ENCODE assay signal across 8 cellular contexts in genomic region chr3:129626744-129627349, GRCh38. TPM values are rescaled to one million over a fixed set of nuclear protein-coding genes. Genes with fewer than 3 reads are reported as not detected.
DNase-seq lines count a peak whose midpoint lies in the region; ATAC-seq and TF ChIP-seq lines count a peak whose summit lies in the region.

No MANE protein-coding gene starts in this region.

- intact Hi-C loops in stomach (cut with DNase I; ENCODE audit: low total_unique reads): no loop called here

- H3K4me3 ChIP-seq in BLaER1: peak overlapping the region; percentile 77
- H3K4me3 ChIP-seq in esophagus (ENCODE audit: low read depth in 1 of 2, low read length in 2 of 2): peak overlapping the region; percentile 50 to 60
- H3K4me3 ChIP-seq in muscle layer of colon (ENCODE audit: low read depth in 1 of 2, low read length in 2 of 2): peak overlapping the region; percentile 72 to 87
- H3K4me3 ChIP-seq in stomach: peak overlapping the region; percentile 53 to 67 (median 58)

- ATAC-seq in GM18867 (IDR thresholded peaks at IDR 0.05; ENCODE audit: unreplicated experiment) (peak; percentile 94), HG03060 (IDR thresholded peaks at IDR 0.05; ENCODE audit: low read depth, unreplicated experiment) (peak; percentile 44)

- H3K27ac ChIP-seq in BLaER1 (peak overlapping the region; percentile 85), esophagus (ENCODE audit: low read depth in 2 of 2, low read length in 1 of 2) (peak overlapping the region; percentile 88 to 89), muscle layer of colon (ENCODE audit: low read depth, low read length) (peak overlapping the region; percentile 95), stomach (peak overlapping the region; percentile 93 to 99 (median 97))

- TF ChIP-seq POLR2A in stomach (IDR thresholded peaks at IDR 0.05): peak in 2 of 4 donors; percentile 42 to 77

- H3K4me2 ChIP-seq in BLaER1: peak overlapping the region; percentile 98

- TF ChIP-seq EP300 in stomach (IDR thresholded peaks at IDR 0.05): no peak

- H3K9ac ChIP-seq in BLaER1: peak overlapping the region; percentile 80
- peak overlapping the region; percentile 76 for H3K9ac ChIP-seq in muscle layer of colon (ENCODE audit: low read length)

- H4K20me1 ChIP-seq in BLaER1: no peaks in the 10 kb centered on the region

- 0 to 1% methylated on average over 41 to 49 of the region's 49 CpGs for WGBS in esophagus, 2 donors
- WGBS in stomach, 5 donors: 0 to 1% (median 1%) methylated on average over 10 to 49 of the region's 49 CpGs

- DNase-seq in NCI-H524 treated with DMSO at 0.1 percent for 48 hours (lab: John Stamatoyannopoulos, UW) (peak; percentile 55), activated T-cell treated with anti-CD3 and anti-CD28 coated beads for 24 hours (ENCODE audit: low read depth) (peak; percentile 62), stomach (peak; percentile 94)

- H3K27me3 ChIP-seq in BLaER1: no peaks in the 10 kb centered on the region
- no peaks in the 10 kb centered on the region for H3K27me3 ChIP-seq in esophagus (ENCODE audit: control insufficient read depth in 1 of 2, insufficient read depth in 2 of 2, low read length in 2 of 2)
- H3K27me3 ChIP-seq in muscle layer of colon (ENCODE audit: control insufficient read depth in 1 of 2, insufficient read depth in 2 of 2, low read length in 2 of 2): no peaks in the 10 kb centered on the region
- H3K27me3 ChIP-seq in stomach: no peaks in the 10 kb centered on the region

- TF ChIP-seq CTCF in stomach (IDR thresholded peaks at IDR 0.05): peak in 1 of 7 experiments; percentile 21

- H3K4me1 ChIP-seq in BLaER1 (peaks cover 45% of the 10 kb centered on the region), esophagus (ENCODE audit: control insufficient read depth in 2 of 2, insufficient read depth in 2 of 2, low read length in 1 of 2) (peaks cover 2 to 18% of the 10 kb centered on the region in 2 donors), muscle layer of colon (ENCODE audit: insufficient read depth, low read length) (peaks cover 40% of the 10 kb centered on the region), stomach (peaks cover 60 to 69% (median 65%) of the 10 kb centered on the region in 4 donors)

- H3K36me3 ChIP-seq in BLaER1 (no peaks in the 10 kb centered on the region), esophagus (ENCODE audit: control insufficient read depth in 2 of 2, insufficient read depth in 2 of 2, low read length in 1 of 2) (no peaks in the 10 kb centered on the region), muscle layer of colon (ENCODE audit: insufficient read depth, low read length) (no peaks in the 10 kb centered on the region), stomach (no peaks in the 10 kb centered on the region)

- H3K9me3 ChIP-seq in BLaER1 (no peaks in the 10 kb centered on the region), esophagus (ENCODE audit: control insufficient read depth in 2 of 2, insufficient read depth in 1 of 2, low read depth in 1 of 2, low read length in 1 of 2) (no peaks in the 10 kb centered on the region), muscle layer of colon (ENCODE audit: low read length) (no peaks in the 10 kb centered on the region), stomach (no peaks in the 10 kb centered on the region)

RNA-seq across cellular contexts. Expression of gene PLXND1, which starts 20.4 kb away (rescaled TPM):
- polyA plus RNA-seq in esophagus: 10 to 100 TPM; 15.8 to 18.7 TPM
- 100 to 1,000 TPM in 2 of 5 donors, 10 to 100 TPM in 3; 53.1 to 251 (median 65.2) TPM for total RNA-seq in stomach
- polyA plus RNA-seq in stomach: 10 to 100 TPM; 22.6 to 44.7 (median 32.0) TPM

Comparison
In these comparisons a context has a peak if more than half of its experiments do, and no peak if none do; other contexts are left out.
1. Peak in every context shown above with its lines: DNase-seq, ATAC-seq, H3K4me3 ChIP-seq and H3K27ac ChIP-seq.